In the genomic region with DNA sequence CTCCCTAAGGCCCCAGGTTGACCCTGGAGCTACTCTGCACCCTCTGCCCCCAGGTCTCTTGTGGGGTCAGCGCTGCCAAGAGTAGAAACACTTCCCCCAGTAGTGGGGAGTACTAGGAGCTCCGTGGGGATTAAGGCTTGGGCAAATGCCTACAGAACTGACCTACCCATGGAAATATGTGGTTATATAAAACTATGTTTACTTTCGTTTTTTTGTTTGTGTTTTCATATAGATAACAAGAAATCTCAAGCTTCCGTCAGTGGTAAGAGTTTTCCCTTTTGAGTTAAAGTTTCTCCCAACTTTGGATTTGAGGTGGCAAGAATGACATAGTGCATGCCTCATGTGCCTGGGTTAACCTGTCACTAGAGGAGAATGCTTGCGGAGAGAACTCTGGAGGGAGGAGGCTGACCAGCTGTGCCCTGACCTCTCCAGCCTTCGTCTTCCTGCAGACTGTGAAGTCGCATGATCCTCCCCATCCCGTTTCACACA, we compare ENCODE assay signal across 1 cellular context.
TF ChIP-seq lines count a peak whose summit lies in the region.

No MANE protein-coding gene starts in this region.

TF ChIP-seq in K562, 482 proteins besides CTCF, POLR2A, EP300 and RAD21 (continued from another document and continues in another):
- TF ChIP-seq FOXP4 (CRISPR knock-in tag; IDR thresholded peaks at IDR 0.05; ENCODE audit: borderline replicate concordance) (no peak), PATZ1 (CRISPR knock-in tag; IDR thresholded peaks at IDR 0.05; ENCODE audit: borderline replicate concordance) (0 out of 2 replicates have a peak, but pooled peaks have one; percentile 34), MIER1 (IDR thresholded peaks at IDR 0.05; ENCODE audit: low read depth) (no peak), ZC3H8 (IDR thresholded peaks at IDR 0.05) (no peak), CBX8 (IDR thresholded peaks at IDR 0.05; ENCODE audit: borderline replicate concordance, extremely low read depth, low read depth, low read length, poor library complexity, severe bottlenecking) (no peak), NFE2 (IDR thresholded peaks at IDR 0.05; ENCODE audit: low read depth) (no peak), GATA2 (CRISPR knock-in tag; IDR thresholded peaks at IDR 0.05) (no peak), FOXA3 (CRISPR knock-in tag; conservative IDR thresholded peaks at IDR 0.05 in 1 of 2, IDR thresholded peaks at IDR 0.05 in 1 of 2) (no peak), MTA3 (IDR thresholded peaks at IDR 0.05; ENCODE audit: borderline replicate concordance) (no peak), MLX (CRISPR knock-in tag; conservative IDR thresholded peaks at IDR 0.05) (no peak), HMGN3 (IDR thresholded peaks at IDR 0.05; ENCODE audit: borderline replicate concordance, extremely low read depth, insufficient read length, low read depth, low read length) (no peak), SETDB1 (IDR thresholded peaks at IDR 0.05; ENCODE audit: low read length) (no peak), ZNF133 (CRISPR knock-in tag; IDR thresholded peaks at IDR 0.05) (no peak), HMGXB4 (CRISPR knock-in tag; IDR thresholded peaks at IDR 0.05) (no peak), GABPB2 (CRISPR knock-in tag; conservative IDR thresholded peaks at IDR 0.05) (0 out of 2 replicates have a peak, but pooled peaks have one; percentile 50), RERE (CRISPR knock-in tag; IDR thresholded peaks at IDR 0.05; ENCODE audit: borderline replicate concordance) (no peak), ZNF584 (CRISPR knock-in tag; IDR thresholded peaks at IDR 0.05; ENCODE audit: low read depth) (no peak), DDX20 (tag; IDR thresholded peaks at IDR 0.05; ENCODE audit: low read depth) (no peak), ZBTB12 (CRISPR knock-in tag; IDR thresholded peaks at IDR 0.05) (no peak), C11orf30 (IDR thresholded peaks at IDR 0.05; ENCODE audit: low read depth) (no peak), HIVEP1 (CRISPR knock-in tag; IDR thresholded peaks at IDR 0.05) (no peak), KDM4B (IDR thresholded peaks at IDR 0.05; ENCODE audit: borderline replicate concordance in 2 of 2, low read depth in 1 of 2) (no peak), ESRRA (IDR thresholded peaks at IDR 0.05; ENCODE audit: borderline replicate concordance, low read depth) (no peak), IFI16 (CRISPR knock-in tag; IDR thresholded peaks at IDR 0.05) (0 out of 2 replicates have a peak, but pooled peaks have one; percentile 13), ZNF274 (IDR thresholded peaks at IDR 0.05; ENCODE audit: borderline replicate concordance, low read depth, low read length) (no peak), MBD2 (IDR thresholded peaks at IDR 0.05; ENCODE audit: borderline replicate concordance, low read depth) (no peak), MCM3 (IDR thresholded peaks at IDR 0.05) (no peak), PCBP2 (IDR thresholded peaks at IDR 0.05; ENCODE audit: low read depth, low read length, poor library complexity, severe bottlenecking) (no peak), TEAD1 (CRISPR knock-in tag; IDR thresholded peaks at IDR 0.05) (0 out of 4 replicates have a peak, but pooled peaks of 1 of the 2 experiments have one; percentile 6), ADNP (tag; IDR thresholded peaks at IDR 0.05) (no peak), HEY1 (CRISPR knock-in tag; IDR thresholded peaks at IDR 0.05; ENCODE audit: borderline replicate concordance) (no peak), SLC30A9 (CRISPR knock-in tag; IDR thresholded peaks at IDR 0.05) (no peak), CHD4 (IDR thresholded peaks at IDR 0.05; ENCODE audit: insufficient read depth, insufficient replicate concordance, low read depth, low read length, poor library complexity, severe bottlenecking) (no peak), ESRRB (CRISPR knock-in tag; IDR thresholded peaks at IDR 0.05; ENCODE audit: borderline replicate concordance) (no peak), SIN3B (IDR thresholded peaks at IDR 0.05; ENCODE audit: low read depth) (no peak)
- TF ChIP-seq, protein P1, sequence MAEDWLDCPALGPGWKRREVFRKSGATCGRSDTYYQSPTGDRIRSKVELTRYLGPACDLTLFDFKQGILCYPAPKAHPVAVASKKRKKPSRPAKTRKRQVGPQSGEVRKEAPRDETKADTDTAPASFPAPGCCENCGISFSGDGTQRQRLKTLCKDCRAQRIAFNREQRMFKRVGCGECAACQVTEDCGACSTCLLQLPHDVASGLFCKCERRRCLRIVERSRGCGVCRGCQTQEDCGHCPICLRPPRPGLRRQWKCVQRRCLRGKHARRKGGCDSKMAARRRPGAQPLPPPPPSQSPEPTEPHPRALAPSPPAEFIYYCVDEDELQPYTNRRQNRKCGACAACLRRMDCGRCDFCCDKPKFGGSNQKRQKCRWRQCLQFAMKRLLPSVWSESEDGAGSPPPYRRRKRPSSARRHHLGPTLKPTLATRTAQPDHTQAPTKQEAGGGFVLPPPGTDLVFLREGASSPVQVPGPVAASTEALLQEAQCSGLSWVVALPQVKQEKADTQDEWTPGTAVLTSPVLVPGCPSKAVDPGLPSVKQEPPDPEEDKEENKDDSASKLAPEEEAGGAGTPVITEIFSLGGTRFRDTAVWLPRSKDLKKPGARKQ (CRISPR knock-in tag; IDR thresholded peaks at IDR 0.05), result no peak
- TF ChIP-seq, protein P2, sequence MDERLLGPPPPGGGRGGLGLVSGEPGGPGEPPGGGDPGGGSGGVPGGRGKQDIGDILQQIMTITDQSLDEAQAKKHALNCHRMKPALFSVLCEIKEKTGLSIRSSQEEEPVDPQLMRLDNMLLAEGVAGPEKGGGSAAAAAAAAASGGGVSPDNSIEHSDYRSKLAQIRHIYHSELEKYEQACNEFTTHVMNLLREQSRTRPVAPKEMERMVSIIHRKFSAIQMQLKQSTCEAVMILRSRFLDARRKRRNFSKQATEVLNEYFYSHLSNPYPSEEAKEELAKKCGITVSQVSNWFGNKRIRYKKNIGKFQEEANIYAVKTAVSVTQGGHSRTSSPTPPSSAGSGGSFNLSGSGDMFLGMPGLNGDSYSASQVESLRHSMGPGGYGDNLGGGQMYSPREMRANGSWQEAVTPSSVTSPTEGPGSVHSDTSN (CRISPR knock-in tag; IDR thresholded peaks at IDR 0.05; ENCODE audit: low read depth), result no peak
- TF ChIP-seq, protein P2 (tag; conservative IDR thresholded peaks at IDR 0.05; ENCODE audit: low read depth), result no peak
- TF ChIP-seq, protein P3, sequence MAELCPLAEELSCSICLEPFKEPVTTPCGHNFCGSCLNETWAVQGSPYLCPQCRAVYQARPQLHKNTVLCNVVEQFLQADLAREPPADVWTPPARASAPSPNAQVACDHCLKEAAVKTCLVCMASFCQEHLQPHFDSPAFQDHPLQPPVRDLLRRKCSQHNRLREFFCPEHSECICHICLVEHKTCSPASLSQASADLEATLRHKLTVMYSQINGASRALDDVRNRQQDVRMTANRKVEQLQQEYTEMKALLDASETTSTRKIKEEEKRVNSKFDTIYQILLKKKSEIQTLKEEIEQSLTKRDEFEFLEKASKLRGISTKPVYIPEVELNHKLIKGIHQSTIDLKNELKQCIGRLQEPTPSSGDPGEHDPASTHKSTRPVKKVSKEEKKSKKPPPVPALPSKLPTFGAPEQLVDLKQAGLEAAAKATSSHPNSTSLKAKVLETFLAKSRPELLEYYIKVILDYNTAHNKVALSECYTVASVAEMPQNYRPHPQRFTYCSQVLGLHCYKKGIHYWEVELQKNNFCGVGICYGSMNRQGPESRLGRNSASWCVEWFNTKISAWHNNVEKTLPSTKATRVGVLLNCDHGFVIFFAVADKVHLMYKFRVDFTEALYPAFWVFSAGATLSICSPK (IDR thresholded peaks at IDR 0.05; ENCODE audit: borderline replicate concordance), result no peak
